ENCODE assay signal across 9 cellular contexts in genomic region chr16:50267151-50267631, GRCh38. TPM values are rescaled to one million over a fixed set of nuclear protein-coding genes. Genes with fewer than 3 reads are reported as not detected.
DNase-seq lines count a peak whose midpoint lies in the region; ATAC-seq and TF ChIP-seq lines count a peak whose summit lies in the region.
"Had no signal": no experiment of that assay in that cellular context is flagged by ENCODE, and none has a peak within 500 bp of the region (broad histone marks: within the 10 kb centered on the region; RNA-seq: fewer than 3 reads in every experiment).

No MANE protein-coding gene starts in this region.

- H3K4me2 ChIP-seq in OCI-LY7 (ENCODE audit: low read length): peak overlapping the region; percentile 96
- H3K4me2 ChIP-seq in skeletal muscle satellite cell (ENCODE audit: low read length): peak overlapping the region; percentile 92

- peak overlapping the region; percentile 60 for H3K27ac ChIP-seq in OCI-LY7 (ENCODE audit: low read depth, low read length, poor library complexity, severe bottlenecking)

- CTCF ChIA-PET in OCI-LY7 (lab: Charles Lee; ENCODE audit: unreplicated experiment): interaction anchor here (0.5 kb wide), 1 partner anchor 10 kb away, joined by 3 read pairs; no protein-coding TSS in a partner anchor

- H3K9me3 ChIP-seq in OCI-LY7 (ENCODE audit: low read length) (no peaks in the 10 kb centered on the region), skeletal muscle satellite cell (replicated peaks; ENCODE audit: low read length) (no peaks in the 10 kb centered on the region)

- TF ChIP-seq CTCF in GM12864 (IDR thresholded peaks at IDR 0.05; ENCODE audit: low read depth, low read length, missing control alignments) (no peak), OCI-LY7 (conservative IDR thresholded peaks at IDR 0.05; ENCODE audit: low read length) (no peak)

- H3K27me3 ChIP-seq in skeletal muscle satellite cell (ENCODE audit: control insufficient read depth, insufficient read depth, low read length): no peaks in the 10 kb centered on the region

- POLR2A ChIA-PET in OCI-LY7 (lab: Charles Lee): interaction anchor here (0.7 to 2.5 kb wide), 5 partner anchors 8 to 17 kb away, joined by 3 to 15 read pairs (median 5); no protein-coding TSS in a partner anchor

- H3K9me3 Mint-ChIP-seq in effector memory CD8-positive, alpha-beta T cell: no peaks in the 10 kb centered on the region

- peaks cover 70 to 84% of the 10 kb centered on the region in 2 donors for H3K4me1 Mint-ChIP-seq in effector memory CD8-positive, alpha-beta T cell (ENCODE audit: low read depth in 2 of 2)

- no peak for DNase-seq in GM12864 (ENCODE audit: low read depth)
- peak; percentile 45 for DNase-seq in OCI-LY7 (ENCODE audit: low spot score)
- DNase-seq in effector memory CD8-positive, alpha-beta T cell: no peak
- no peak for DNase-seq in G401 (ENCODE audit: low spot score)
- DNase-seq in NCI-H1436 (lab: John Stamatoyannopoulos, UW): no peak
- DNase-seq: effector CD4-positive, alpha-beta T cell; T-helper 9 cell had no signal

- H3K4me3 Mint-ChIP-seq in effector memory CD8-positive, alpha-beta T cell: peak overlapping the region; percentile 90 to 96

- in situ Hi-C loops in G401 (cut with HindIII; ENCODE audit: low sequenced_read_pairs): no loop called here

- H3K27me3 Mint-ChIP-seq in effector memory CD8-positive, alpha-beta T cell: no peaks in the 10 kb centered on the region

- H3K4me1 ChIP-seq in OCI-LY7 (ENCODE audit: insufficient read depth, low read length, poor library complexity, severe bottlenecking) (peaks cover 54% of the 10 kb centered on the region), skeletal muscle satellite cell (ENCODE audit: control insufficient read depth, insufficient read depth, low read length) (peaks cover 68% of the 10 kb centered on the region)

- BruUV-seq in OCI-LY7 (replicated peaks; lab: Mats Ljungman, UMichigan): no TSS peak

- peaks cover 6% of the 10 kb centered on the region for H3K36me3 Mint-ChIP-seq in effector memory CD8-positive, alpha-beta T cell (ENCODE audit: insufficient read depth)

- ATAC-seq in effector memory CD8-positive, alpha-beta T cell (replicated peaks): no peak
- ATAC-seq in HG02759 (IDR thresholded peaks at IDR 0.05; ENCODE audit: unreplicated experiment): no peak

- H3K4me3 ChIP-seq in GM12864 (ENCODE audit: low read depth, low read length): peak overlapping the region; percentile 71
- peak overlapping the region; percentile 76 for H3K4me3 ChIP-seq in OCI-LY7 (ENCODE audit: low read depth, low read length, poor library complexity, severe bottlenecking)
- peak overlapping the region; percentile 73 for H3K4me3 ChIP-seq in skeletal muscle satellite cell (ENCODE audit: low read length)

- peak overlapping the region; percentile 89; the same call in 1 of the 2 replicates for H2AFZ ChIP-seq in OCI-LY7 (ENCODE audit: low read length)

- H3K9me2 ChIP-seq in OCI-LY7 (ENCODE audit: insufficient read depth, low read length): no peaks in the 10 kb centered on the region

- peak overlapping the region; percentile 88 for H3K9ac ChIP-seq in skeletal muscle satellite cell (ENCODE audit: low read depth, low read length)

- peak overlapping the region; percentile 92 to 95 for H3K27ac Mint-ChIP-seq in effector memory CD8-positive, alpha-beta T cell

- no peaks in the 10 kb centered on the region for H3K36me3 ChIP-seq in OCI-LY7 (ENCODE audit: insufficient read depth, low read length)
- H3K36me3 ChIP-seq in skeletal muscle satellite cell (ENCODE audit: insufficient read depth, low read length): peaks cover 21% of the 10 kb centered on the region

- no peaks in the 10 kb centered on the region for H4K20me1 ChIP-seq in OCI-LY7 (ENCODE audit: insufficient read depth, low read length)

- H3K79me2 ChIP-seq in OCI-LY7 (ENCODE audit: insufficient read depth, low read depth, low read length): peaks cover 21% of the 10 kb centered on the region; the same call in 1 of the 2 replicates

- intact Hi-C loops in OCI-LY7 (cut with micrococcal nuclease; ENCODE audit: unreplicated experiment): no loop called here

RNA-seq across cellular contexts. Expression of gene ADCY7, which starts 0.8 kb away (rescaled TPM):
- 36.9 and 49.9 TPM in 2 replicates for total RNA-seq in OCI-LY7 (2014; rRNA removed; shearing (Covaris generic))
- total RNA-seq in OCI-LY7 (2022): 62.0 and 77.7 TPM in 2 replicates
- total RNA-seq in skeletal muscle satellite cell (2012; rRNA removed): 57.0 and 57.7 TPM in 2 replicates
- total RNA-seq in G401 (2014; rRNA removed; shearing (Covaris generic)): 0.31 and 1.7 TPM in 2 replicates

Comparison
In these comparisons a context has a peak if more than half of its experiments do, and no peak if none do; other contexts are left out.
1. RNA of gene ADCY7, which starts 0.8 kb away (total RNA-seq): 36.9 to 77.7 TPM in OCI-LY7; 0.31 to 1.7 TPM in G401; every median in the first group is over 10 times any median in the second.
2. Peak in every context shown above with its lines, with median percentiles within 50 percentile points of each other: H3K4me3 ChIP-seq.